8 cellular contexts compared by ENCODE assay signal in genomic region chrX:104195489-104196084, GRCh38. TPM values are rescaled to one million over a fixed set of nuclear protein-coding genes. Genes with fewer than 3 reads are reported as not detected.
A peak's percentile ranks its signal among the peaks of the same experiment; 100 is the strongest.
DNase-seq lines count a peak whose midpoint lies in the region; ATAC-seq, FAIRE-seq and TF ChIP-seq lines count a peak whose summit lies in the region.

No MANE protein-coding gene starts in this region.

- H3K9me1 ChIP-seq in keratinocyte (ENCODE audit: control insufficient read depth, extremely low read depth, insufficient read depth, low read length) = no peaks in the 10 kb centered on the region

- H4K20me1 ChIP-seq in KMS-11 (ENCODE audit: insufficient read depth) (no peaks in the 10 kb centered on the region), keratinocyte (ENCODE audit: control insufficient read depth, extremely low read depth, insufficient read depth, low read length) (no peaks in the 10 kb centered on the region)

- no peak for FAIRE-seq in keratinocyte (lab: Jason Lieb, UNC)

- peak; percentile 56 for ATAC-seq in GM19328 (IDR thresholded peaks at IDR 0.05; ENCODE audit: unreplicated experiment)

- H3K36me3 ChIP-seq in KMS-11 (ENCODE audit: insufficient read depth) (no peaks in the 10 kb centered on the region), keratinocyte (ENCODE audit: control insufficient read depth in 2 of 2, extremely low read depth in 1 of 2, insufficient read depth in 2 of 2, low read length in 2 of 2) (peaks cover 0 to 2% of the 10 kb centered on the region in 2 experiments), uterus (no peaks in the 10 kb centered on the region)

- H3K4me3 ChIP-seq in KMS-11 (IDR thresholded peaks at IDR 0.05; ENCODE audit: insufficient read depth, low read depth, low read length) = no peak overlapping the region
- no peak overlapping the region for H3K4me3 ChIP-seq in keratinocyte (ENCODE audit: control insufficient read depth in 2 of 3, extremely low read depth in 1 of 3, insufficient read depth in 2 of 3, low read depth in 1 of 3, low read length in 3 of 3)
- H3K4me3 ChIP-seq in uterus = no peak overlapping the region

- TF ChIP-seq POLR2A in uterus (IDR thresholded peaks at IDR 0.05) = no peak

- H3K27me3 ChIP-seq in KMS-11 (ENCODE audit: insufficient read depth, low read depth) (no peaks in the 10 kb centered on the region), keratinocyte (ENCODE audit: control insufficient read depth, extremely low read depth, insufficient read depth, low read length) (no peaks in the 10 kb centered on the region), uterus (no peaks in the 10 kb centered on the region)

- dilution Hi-C loops in keratinocyte (cut with MboI; ENCODE audit: extremely low pct_ligation_motif_present, low sequenced_read_pairs) = no loop called here

- H3K9ac ChIP-seq in KMS-11 (no peak overlapping the region), keratinocyte (ENCODE audit: control insufficient read depth, extremely low read depth, insufficient read depth, low read length) (no peak overlapping the region)

- peaks cover 19% of the 10 kb centered on the region for H3K4me1 ChIP-seq in KMS-11 (ENCODE audit: low read depth, poor library complexity, severe bottlenecking)
- peaks cover 7% of the 10 kb centered on the region for H3K4me1 ChIP-seq in keratinocyte (ENCODE audit: control insufficient read depth, extremely low read depth, insufficient read depth, low read length)
- H3K4me1 ChIP-seq in uterus = no peaks in the 10 kb centered on the region

- H3K79me2 ChIP-seq in KMS-11 (ENCODE audit: insufficient read depth, low read depth) (no peaks in the 10 kb centered on the region), keratinocyte (ENCODE audit: control insufficient read depth, insufficient read depth, low read length) (no peaks in the 10 kb centered on the region)

- intact Hi-C loops in uterus (cut with DNase I; ENCODE audit: low total_unique reads) = no loop called here

- H3K27ac ChIP-seq in KMS-11 (no peak overlapping the region), keratinocyte (ENCODE audit: control insufficient read depth, insufficient read depth, low read length) (no peak overlapping the region), uterus (no peak overlapping the region)

- DNase-seq in Daoy (ENCODE audit: low read depth) (peak; percentile 2), amniotic epithelial cell (ENCODE audit: low read depth) (peak; percentile 15), keratinocyte (ENCODE audit: low read depth, low spot score) (no peak), uterus (no peak), cortex of kidney (lab: John Stamatoyannopoulos, UW) (no peak), ecto neural progenitor cell (ENCODE audit: low spot score) (no peak)

- TF ChIP-seq CTCF in KMS-11 (conservative IDR thresholded peaks at IDR 0.05; ENCODE audit: low read depth, low read length) = peak; percentile 55
- peak in 2 of 3 experiments; percentile 64 to 65 for TF ChIP-seq CTCF in keratinocyte (optimal IDR thresholded peaks at IDR 0.05 in 1 of 3, IDR thresholded peaks at IDR 0.05 in 1 of 3, conservative IDR thresholded peaks at IDR 0.05 in 1 of 3; ENCODE audit: extremely low read depth in 1 of 3, insufficient read depth in 2 of 3, low read length in 3 of 3)
- TF ChIP-seq CTCF in uterus (IDR thresholded peaks at IDR 0.05) = peak; percentile 44 to 68 (median 60)

- H2AFZ ChIP-seq in KMS-11 (ENCODE audit: low read depth) (no peak overlapping the region), keratinocyte (ENCODE audit: control insufficient read depth, low read length) (no peak overlapping the region)

- no peak overlapping the region for H3K4me2 ChIP-seq in KMS-11
- H3K4me2 ChIP-seq in keratinocyte (ENCODE audit: control insufficient read depth, extremely low read depth, insufficient read depth, low read depth, low read length) = no peak overlapping the region

- H3K9me3 ChIP-seq in keratinocyte (ENCODE audit: control insufficient read depth, low read depth, low read length) (no peaks in the 10 kb centered on the region), uterus (no peaks in the 10 kb centered on the region)

RNA-seq across cellular contexts. Expression of gene FAM199X, which starts 29.3 kb away (rescaled TPM):
- total RNA-seq in Daoy (2014; rRNA removed; shearing (Covaris generic)) = 10.1 and 11.0 TPM in 2 replicates
- polyA plus RNA-seq in keratinocyte = 7.6 to 16.1 TPM (median 9.2 TPM) in 3 replicates
- polyA plus RNA-seq in keratinocyte (2011; ENCODE audit: low read depth) = 5.6 TPM
- 6.7 and 8.7 TPM in 2 replicates for polyA plus RNA-seq in keratinocyte (2011; cell fraction: cytosol; rRNA removed)
- 10.9 and 14.0 TPM in 2 replicates for polyA plus RNA-seq in keratinocyte (2011; cell fraction: nucleus; rRNA removed)
- polyA plus RNA-seq in keratinocyte (2012; ENCODE audit: low replicate concordance) = 9.0 and 17.9 TPM in 2 replicates
- polyA minus RNA-seq in keratinocyte = 3.2 to 15.6 TPM (median 7.3 TPM) in 3 replicates
- 11.1 TPM for polyA minus RNA-seq in keratinocyte (2011; cell fraction: cytosol; rRNA and poly(A)+ RNA removed)
- 8.2 and 14.6 TPM in 2 replicates for polyA minus RNA-seq in keratinocyte (2011; cell fraction: nucleus; rRNA and poly(A)+ RNA removed)
- total RNA-seq in uterus = 10 to 100 TPM in 3 of 4 donors, 1 to 10 TPM in 1; 6.9 to 44.3 (median 18.0) TPM

RNA-seq across cellular contexts. Expression of gene SLC25A53, which starts 38.8 kb away (rescaled TPM):
- 10.2 and 22.7 TPM in 2 replicates for total RNA-seq in Daoy (2014; rRNA removed; shearing (Covaris generic))
- 2.3 to 2.8 TPM (median 2.7 TPM) in 3 replicates for polyA plus RNA-seq in keratinocyte
- polyA plus RNA-seq in keratinocyte (2011; ENCODE audit: low read depth) = 1.3 TPM
- polyA plus RNA-seq in keratinocyte (2011; cell fraction: cytosol; rRNA removed) = 1.8 and 1.9 TPM in 2 replicates
- polyA plus RNA-seq in keratinocyte (2011; cell fraction: nucleus; rRNA removed) = 3.3 and 4.0 TPM in 2 replicates
- polyA plus RNA-seq in keratinocyte (2012; ENCODE audit: low replicate concordance) = 2.6 and 3.0 TPM in 2 replicates
- 2.1 to 3.5 TPM in 2 of 3 replicates, not detected in the other for polyA minus RNA-seq in keratinocyte
- not detected for polyA minus RNA-seq in keratinocyte (2011; cell fraction: cytosol; rRNA and poly(A)+ RNA removed)
- 2.3 and 3.9 TPM in 2 replicates for polyA minus RNA-seq in keratinocyte (2011; cell fraction: nucleus; rRNA and poly(A)+ RNA removed)
- total RNA-seq in uterus = 10 to 100 TPM in 3 of 4 donors, not detected in 1; 10.2 to 22.4 (median 19.2) TPM

RNA-seq across cellular contexts. Expression of gene ESX1, which starts 59.1 kb away (rescaled TPM):
- 8.4 and 10.8 TPM in 2 replicates for total RNA-seq in Daoy (2014; rRNA removed; shearing (Covaris generic))
- polyA plus RNA-seq in keratinocyte = 0.03 TPM in 1 of 3 replicates, not detected in the others
- not detected for polyA plus RNA-seq in keratinocyte (2011; ENCODE audit: low read depth)
- 0.05 TPM in 1 of 2 replicates, not detected in the other for polyA plus RNA-seq in keratinocyte (2011; cell fraction: cytosol; rRNA removed)
- not detected in 2 replicates for polyA plus RNA-seq in keratinocyte (2011; cell fraction: nucleus; rRNA removed)
- polyA plus RNA-seq in keratinocyte (2012; ENCODE audit: low replicate concordance) = 0.07 TPM in 1 of 2 replicates, not detected in the other
- not detected in 3 replicates for polyA minus RNA-seq in keratinocyte
- not detected for polyA minus RNA-seq in keratinocyte (2011; cell fraction: cytosol; rRNA and poly(A)+ RNA removed)
- not detected in 2 replicates for polyA minus RNA-seq in keratinocyte (2011; cell fraction: nucleus; rRNA and poly(A)+ RNA removed)
- under 1 TPM in 1 of 4 donors, not detected in 3; 0.21 TPM for total RNA-seq in uterus

Comparison
In these comparisons a context has a peak if more than half of its experiments do, and no peak if none do; other contexts are left out.
1. DNase-seq: peak in Daoy (single experiment) and amniotic epithelial cell (single experiment); none in keratinocyte (single experiment), uterus (0 of 2), cortex of kidney (single experiment) and ecto neural progenitor cell (single experiment).
2. Peak in every context shown above with its lines, with median percentiles within 50 percentile points of each other: CTCF ChIP-seq.